ENCODE assay signal across 8 cellular contexts in genomic region chr2:42196403-42197267, GRCh38. TPM values are rescaled to one million over a fixed set of nuclear protein-coding genes. Genes with fewer than 3 reads are reported as not detected.
A peak's percentile ranks its signal among the peaks of the same experiment; 100 is the strongest.
DNase-seq lines count a peak whose midpoint lies in the region; ATAC-seq and TF ChIP-seq lines count a peak whose summit lies in the region.

No MANE protein-coding gene starts in this region.

- H3K23ac ChIP-seq in IMR-90 (ENCODE audit: low read depth, low read length), result peak overlapping the region; percentile 51; the same call in 1 of the 2 replicates

- H3K79me1 ChIP-seq in IMR-90 (ENCODE audit: low read depth in 1 of 2, low read length in 2 of 2), result peaks cover 34 to 67% of the 10 kb centered on the region in 2 experiments

- peak overlapping the region in 1 of 2 experiments; percentile 3; a peak in 2 of 4 replicates for H4K8ac ChIP-seq in IMR-90 (ENCODE audit: low read depth in 2 of 2, low read length in 2 of 2)

- H2BK15ac ChIP-seq in IMR-90 (ENCODE audit: low read depth, low read length), result peak overlapping the region; percentile 22; the same call in 1 of the 3 replicates

- intact Hi-C loops in IMR-90 (cut with micrococcal nuclease), result loop anchor here (2.0 kb wide), 1 partner anchor 100 kb away; no protein-coding TSS in a partner anchor

- H3K4me1 ChIP-seq in IMR-90 (ENCODE audit: control insufficient read depth, insufficient read depth, low read length), result peaks cover 21% of the 10 kb centered on the region
- H3K4me1 ChIP-seq in effector memory CD4-positive, alpha-beta T cell (ENCODE audit: control insufficient read depth, insufficient read depth, low read length, poor library complexity, severe bottlenecking), result peaks cover 11% of the 10 kb centered on the region

- peak overlapping the region; percentile 11 for H2BK120ac ChIP-seq in IMR-90 (ENCODE audit: low read depth, low read length)

- peak overlapping the region; percentile 44 for H3K4ac ChIP-seq in IMR-90 (ENCODE audit: low read depth, low read length)

- dilution Hi-C loops in IMR-90 (cut with HindIII; ENCODE audit: low sequenced_read_pairs, unreplicated experiment), result no loop called here

- peaks cover 18% of the 10 kb centered on the region for H3K9me1 ChIP-seq in IMR-90 (ENCODE audit: insufficient read depth, low read length)

- H2BK5ac ChIP-seq in IMR-90 (ENCODE audit: low read depth, low read length, poor library complexity, severe bottlenecking), result peak overlapping the region; percentile 32

- CTCF ChIA-PET in AG04449 (lab: Yijun Ruan, JAX), result interaction anchor here (0.6 to 3.2 kb wide), 11 partner anchors 10 to 141 kb away, joined by 3 to 26 read pairs (median 4); no protein-coding TSS in a partner anchor
- CTCF ChIA-PET in IMR-90 (lab: Yijun Ruan, JAX), result interaction anchor here (0.6 to 1.5 kb wide), 6 partner anchors 16 to 101 kb away, joined by 3 to 7 read pairs (median 4); no protein-coding TSS in a partner anchor

- WGBS in IMR-90 (ENCODE audit: extremely low coverage in 2 of 2, insufficient read length in 1 of 2), 2 experiments, result no CpG with 5 or more reads among the region's 9 CpGs

- peak overlapping the region; percentile 57; the same call in 1 of the 2 replicates for H2AK5ac ChIP-seq in IMR-90 (ENCODE audit: low read depth, low read length)

- H3K4me2 ChIP-seq in IMR-90 (ENCODE audit: low read depth, low read length), result no peak overlapping the region; the same call in 1 of the 2 replicates

- H3K4me3 ChIP-seq in AG04449 (ENCODE audit: low read depth, low read length) (no peak overlapping the region), IMR-90 (ENCODE audit: insufficient read depth, low read depth, low read length) (no peak overlapping the region)
- H3K4me3 ChIP-seq in effector memory CD4-positive, alpha-beta T cell (ENCODE audit: insufficient read depth, low read depth, low read length, poor library complexity, severe bottlenecking), result no peak overlapping the region

- H4K5ac ChIP-seq in IMR-90 (ENCODE audit: low read depth, low read length), result peak overlapping the region; percentile 19

- peak overlapping the region; percentile 11; the same call in 1 of the 2 replicates for H3K14ac ChIP-seq in IMR-90 (replicated peaks; ENCODE audit: low read depth, low read length)

- POLR2A ChIA-PET in AG04449 (lab: Yijun Ruan, JAX), result no interaction called here
- POLR2A ChIA-PET in IMR-90 (lab: Charles Lee; ENCODE audit: unreplicated experiment), result no interaction called here

- no peak overlapping the region; the same call in 1 of the 2 replicates for H3K9ac ChIP-seq in IMR-90 (ENCODE audit: low read depth, low read length)

- no peaks in the 10 kb centered on the region for H3K9me3 ChIP-seq in IMR-90 (ENCODE audit: control insufficient read depth, insufficient read depth, low read length)
- no peaks in the 10 kb centered on the region for H3K9me3 ChIP-seq in effector memory CD4-positive, alpha-beta T cell (ENCODE audit: control insufficient read depth, low read length)

- peak; percentile 24 for ATAC-seq in IMR-90 (ENCODE audit: low read depth)

- in situ Hi-C loops in IMR-90 (cut with MboI; ENCODE audit: low sequenced_read_pairs), result no loop called here

- no peaks in the 10 kb centered on the region for H3K27me3 Mint-ChIP-seq in mesothelial cell of epicardium (ENCODE audit: low read depth)

- H4K20me1 ChIP-seq in IMR-90 (ENCODE audit: insufficient read depth, low read length), result peaks cover 7% of the 10 kb centered on the region; the same call in 1 of the 2 replicates

- no TSS peak for BruUV-seq in IMR-90 (replicated peaks; lab: Mats Ljungman, UMichigan)

- no peak for TF ChIP-seq POLR2A in IMR-90 (IDR thresholded peaks at IDR 0.05; ENCODE audit: low read depth, low read length)

- H3K36me3 Mint-ChIP-seq in mesothelial cell of epicardium, result peaks cover 4% of the 10 kb centered on the region

- no peaks in the 10 kb centered on the region for H3K27me3 ChIP-seq in IMR-90 (ENCODE audit: control insufficient read depth, insufficient read depth, low read length)
- no peaks in the 10 kb centered on the region for H3K27me3 ChIP-seq in effector memory CD4-positive, alpha-beta T cell (replicated peaks; ENCODE audit: control insufficient read depth, insufficient read depth, low read length, poor library complexity, severe bottlenecking)

- H3K27ac Mint-ChIP-seq in mesothelial cell of epicardium, result peak overlapping the region; percentile 76

- no peak overlapping the region for H3K27ac ChIP-seq in IMR-90 (ENCODE audit: insufficient read depth, low read length)
- H3K27ac ChIP-seq in effector memory CD4-positive, alpha-beta T cell (ENCODE audit: insufficient read depth, low read length, poor library complexity, severe bottlenecking), result no peak overlapping the region

- TF ChIP-seq RAD21 in IMR-90 (IDR thresholded peaks at IDR 0.05; ENCODE audit: low read length), result peak; percentile 48

- TF ChIP-seq CTCF in AG04449 (IDR thresholded peaks at IDR 0.05; ENCODE audit: insufficient read depth, low read length, missing control alignments) (peak; percentile 28), IMR-90 (conservative IDR thresholded peaks at IDR 0.05; ENCODE audit: low read depth, low read length) (peak; percentile 65), mesothelial cell of epicardium (IDR thresholded peaks at IDR 0.05; ENCODE audit: unreplicated experiment) (peak; percentile 28)

- no peaks in the 10 kb centered on the region for H3K36me3 ChIP-seq in IMR-90 (ENCODE audit: control insufficient read depth, insufficient read depth, low read length)
- H3K36me3 ChIP-seq in effector memory CD4-positive, alpha-beta T cell (ENCODE audit: control insufficient read depth, insufficient read depth, low read length), result no peaks in the 10 kb centered on the region

- peak overlapping the region; percentile 30; the same call in 1 of the 2 replicates for H2BK20ac ChIP-seq in IMR-90 (ENCODE audit: low read depth, low read length)

- peak overlapping the region; percentile 15; the same call in 1 of the 2 replicates for H3K18ac ChIP-seq in IMR-90 (ENCODE audit: low read depth, low read length)

- peaks cover 35% of the 10 kb centered on the region for H3K4me1 Mint-ChIP-seq in mesothelial cell of epicardium

- peak overlapping the region; percentile 36 for H2AK9ac ChIP-seq in IMR-90 (replicated peaks; ENCODE audit: low read depth, low read length, poor library complexity)

- no peak overlapping the region for H3K4me3 Mint-ChIP-seq in mesothelial cell of epicardium

- H2AFZ ChIP-seq in IMR-90 (replicated peaks; ENCODE audit: low read length, poor library complexity), result no peak overlapping the region

- H3K9me3 Mint-ChIP-seq in mesothelial cell of epicardium, result peaks cover 6% of the 10 kb centered on the region

- no peak for DNase-seq in AG04449 (ENCODE audit: low read depth, low spot score)
- peak; percentile 41 for DNase-seq in GDM1 (lab: John Stamatoyannopoulos, UW)
- DNase-seq in IMR-90, result peak; percentile 58
- peak; percentile 25 for DNase-seq in T follicular helper cell (ENCODE audit: low read depth)
- peak in 2 of 3 donors; percentile 10 to 22 for DNase-seq in effector memory CD4-positive, alpha-beta T cell
- no peak for DNase-seq in mesothelial cell of epicardium (ENCODE audit: low spot score in 2 of 2, unreplicated experiment in 2 of 2)
- no peak for DNase-seq in NCI-H1930 (lab: John Stamatoyannopoulos, UW)
- no peak for DNase-seq in NCI-H446 treated with DMSO at 0.1 percent for 48 hours (lab: John Stamatoyannopoulos, UW)

- H4K91ac ChIP-seq in IMR-90 (ENCODE audit: insufficient read depth, low read depth, low read length), result peak overlapping the region; percentile 43; the same call in 1 of the 2 replicates

- no peak overlapping the region for H3K56ac ChIP-seq in IMR-90 (ENCODE audit: extremely low read depth, insufficient read depth, low read length)

TF ChIP-seq in IMR-90, 13 proteins besides CTCF, POLR2A, EP300 and RAD21:
- TF ChIP-seq FOS (IDR thresholded peaks at IDR 0.05; ENCODE audit: low read depth, low read length), result no peak
- TF ChIP-seq SMC3 (IDR thresholded peaks at IDR 0.05; ENCODE audit: low read depth, low read length), result peak; percentile 48
- TF ChIP-seq CEBPB (IDR thresholded peaks at IDR 0.05; ENCODE audit: low read depth, low read length), result no peak

RNA-seq across cellular contexts. Expression of gene EML4, which starts 27.5 kb away (rescaled TPM):
- 73.7 and 85.8 TPM in 2 replicates for total RNA-seq in IMR-90 (2012; rRNA removed)
- 24.8 and 29.7 TPM in 2 replicates for polyA plus RNA-seq in IMR-90 (2012; rRNA removed)
- polyA plus RNA-seq in IMR-90 (2012; cell fraction: cytosol; rRNA removed), result 6.9 and 14.5 TPM in 2 replicates
- 24.1 and 88.2 TPM in 2 replicates for polyA plus RNA-seq in IMR-90 (2012; cell fraction: nucleus; rRNA removed; ENCODE audit: low replicate concordance)
- total RNA-seq in mesothelial cell of epicardium, result 93.4 to 97.2 TPM (median 95.6 TPM) in 3 replicates

Comparison
In these comparisons a context has a peak if more than half of its experiments do, and no peak if none do; other contexts are left out.
1. DNase-seq: peak in GDM1 (single experiment), IMR-90 (single experiment), T follicular helper cell (single experiment) and effector memory CD4-positive, alpha-beta T cell (2 of 3); none in AG04449 (single experiment), mesothelial cell of epicardium (0 of 2), NCI-H1930 (0 of 2) and NCI-H446 treated with DMSO at 0.1 percent for 48 hours (single experiment).
2. Peak in every context shown above with its lines, with median percentiles within 50 percentile points of each other: CTCF ChIP-seq.